In genomic region chr2:239846789-239847676, GRCh38 we compare ENCODE assay signal across 22 cellular contexts.
A peak's percentile ranks its signal among the peaks of the same experiment; 100 is the strongest.
DNase-seq lines count a peak whose midpoint lies in the region; ATAC-seq and TF ChIP-seq lines count a peak whose summit lies in the region.
"Had no signal": no experiment of that assay in that cellular context is flagged by ENCODE, and none has a peak within 500 bp of the region (broad histone marks: within the 10 kb centered on the region; RNA-seq: fewer than 3 reads in every experiment).

No MANE protein-coding gene starts in this region.

- H3K9me3 ChIP-seq in BLaER1 = peaks cover 54% of the 10 kb centered on the region
- H3K9me3 ChIP-seq in DND-41 (ENCODE audit: insufficient read depth, low read length, severe bottlenecking) = peaks cover 39% of the 10 kb centered on the region
- H3K9me3 ChIP-seq: HAP-1 had no signal

- 77 to 85% methylated on average over 8 to 9 of the region's 9 CpGs for WGBS in lower leg skin, 2 donors

- H3K4me2 ChIP-seq in BLaER1 (peak overlapping the region; percentile 12), DND-41 (ENCODE audit: insufficient read depth, low read length) (peak overlapping the region; percentile 37)
- H3K4me2 ChIP-seq: SK-N-SH had no signal

- TF ChIP-seq CTCF in DND-41 (IDR thresholded peaks at IDR 0.05; ENCODE audit: borderline replicate concordance, extremely low read depth, low read length, poor library complexity, severe bottlenecking) = peak; percentile 3
- no peak for TF ChIP-seq CTCF in lower leg skin (IDR thresholded peaks at IDR 0.05)

- peak overlapping the region; percentile 9; the same call in 1 of the 2 replicates for H2AFZ ChIP-seq in DND-41 (ENCODE audit: low read depth, low read length)
- H2AFZ ChIP-seq: GM23248 had no signal

- peak; percentile 89 for DNase-seq in DND-41
- peak; percentile 53 for DNase-seq in SW480 (ENCODE audit: low spot score)
- DNase-seq in lower leg skin (ENCODE audit: low spot score in 2 of 2) = peak; percentile 4 to 37
- no peak for DNase-seq in activated effector memory CD4-positive, alpha-beta T cell treated with anti-CD3 and anti-CD28 coated beads, Interleukin-2, amount 50 U/mL, for 16 hours
- no peak for DNase-seq in T1000 (lab: John Stamatoyannopoulos, UW)
- DNase-seq: C1 segment of cervical spinal cord; Calu3; CD8-positive, alpha-beta T cell; DMS153; GM23248; MG63; NCI-H1417; NCI-H1694 treated with DMSO at 0.1 percent for 48 hours; NCI-H2081 treated with DMSO at 0.1 percent for 48 hours; NCI-H2171 treated with DMSO at 0.1 percent for 48 hours; NCI-H446 treated with DMSO at 0.1 percent for 48 hours; NCI-H526 treated with DMSO at 0.1 percent for 48 hours; SIG-M5; SK-N-SH had no signal

- no peaks in the 10 kb centered on the region for H3K79me2 ChIP-seq in DND-41 (ENCODE audit: insufficient read depth, low read length)

- intact Hi-C loops in lower leg skin (cut with DNase I; ENCODE audit: low total_unique reads) = no loop called here

- H4K20me1 ChIP-seq in BLaER1 (no peaks in the 10 kb centered on the region), DND-41 (ENCODE audit: insufficient read depth, low read length) (no peaks in the 10 kb centered on the region)

- peaks cover 7% of the 10 kb centered on the region for H3K4me1 ChIP-seq in BLaER1
- peaks cover 49% of the 10 kb centered on the region for H3K4me1 ChIP-seq in DND-41 (ENCODE audit: insufficient read depth, low read length)
- H3K4me1 ChIP-seq: HAP-1 had no signal

- no peak overlapping the region for H3K4me3 ChIP-seq in BLaER1
- H3K4me3 ChIP-seq in DND-41 (ENCODE audit: low read depth in 1 of 2, low read length in 2 of 2) = peak overlapping the region in 1 of 2 experiments; percentile 19; a peak in 2 of 4 replicates
- H3K4me3 ChIP-seq in lower leg skin (ENCODE audit: low read depth, poor library complexity, severe bottlenecking) = no peak overlapping the region
- H3K4me3 ChIP-seq: GM23248, HAP-1, MG63 had no signal

- H3K27ac ChIP-seq in BLaER1 = no peak overlapping the region
- H3K27ac ChIP-seq in DND-41 (ENCODE audit: low read length) = peak overlapping the region; percentile 93
- H3K27ac ChIP-seq: GM23248 had no signal

- H3K9ac ChIP-seq in BLaER1 (no peak overlapping the region), DND-41 (ENCODE audit: low read depth, low read length) (peak overlapping the region; percentile 47)
- H3K9ac ChIP-seq: GM23248, SK-N-SH had no signal

- ATAC-seq in DND-41 (ENCODE audit: insufficient read depth, low read depth) = peak; percentile 87
- no peak for ATAC-seq in GM18861 (IDR thresholded peaks at IDR 0.05; ENCODE audit: unreplicated experiment)
- ATAC-seq: CD8-positive, alpha-beta T cell had no signal

- no peaks in the 10 kb centered on the region for H3K36me3 ChIP-seq in BLaER1
- H3K36me3 ChIP-seq in DND-41 (ENCODE audit: insufficient read depth, low read length) = no peaks in the 10 kb centered on the region
- H3K36me3 ChIP-seq: HAP-1, MG63 had no signal

- no peaks in the 10 kb centered on the region for H3K27me3 ChIP-seq in BLaER1
- no peaks in the 10 kb centered on the region for H3K27me3 ChIP-seq in DND-41 (ENCODE audit: insufficient read depth, low read length, poor library complexity)
- H3K27me3 ChIP-seq: MG63 had no signal

- no peak for TF ChIP-seq POLR2A in lower leg skin (IDR thresholded peaks at IDR 0.05)

Comparison
In these comparisons a context has a peak if more than half of its experiments do, and no peak if none do; other contexts are left out.
1. DNase-seq: peak in DND-41 (single experiment), SW480 (single experiment) and lower leg skin (2 of 2); none in activated effector memory CD4-positive, alpha-beta T cell treated with anti-CD3 and anti-CD28 coated beads, Interleukin-2, amount 50 U/mL, for 16 hours (single experiment) and T1000 (single experiment).